16 cellular contexts compared by ENCODE assay signal in the genomic region with DNA sequence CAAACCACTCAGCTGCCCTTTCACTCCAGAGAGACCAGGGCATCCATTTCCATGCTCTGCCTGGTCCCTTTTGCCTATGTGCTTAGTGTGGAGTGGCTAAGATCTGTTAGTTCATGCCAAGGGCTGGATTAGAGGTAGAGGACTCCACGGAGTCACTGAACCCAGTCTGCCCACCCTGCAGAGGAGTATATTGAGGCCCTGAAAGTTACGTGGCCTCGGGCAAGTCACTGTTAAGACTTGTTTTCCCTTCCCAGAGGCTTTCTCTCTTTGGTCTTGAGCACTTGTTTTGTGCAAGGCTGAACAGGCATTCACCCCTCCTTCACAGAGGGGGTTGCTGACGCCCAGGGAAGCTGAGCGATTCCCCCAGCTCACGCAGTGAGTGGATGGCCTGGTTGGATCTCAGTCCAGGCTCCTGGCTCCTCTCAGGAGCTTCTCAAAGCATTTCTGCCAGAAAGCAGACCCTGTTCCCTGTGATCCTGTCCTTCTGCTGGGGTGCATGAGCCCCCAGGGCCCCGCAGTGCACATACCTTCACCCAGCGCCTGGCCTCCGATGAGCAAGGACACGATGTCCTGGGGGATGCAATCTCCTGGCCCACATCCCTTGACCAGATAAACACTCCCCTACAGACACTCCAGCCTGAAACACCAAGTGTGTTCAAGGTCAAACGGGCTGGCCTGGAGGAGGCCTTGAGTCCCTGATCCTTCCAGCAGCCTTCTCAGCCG.
DNase-seq lines count a peak whose midpoint lies in the region; ATAC-seq and TF ChIP-seq lines count a peak whose summit lies in the region.
"Had no signal": no experiment of that assay in that cellular context is flagged by ENCODE, and none has a peak within 500 bp of the region (broad histone marks: within the 10 kb centered on the region; RNA-seq: fewer than 3 reads in every experiment).

No MANE protein-coding gene starts in this region.

- H3K36me3 Mint-ChIP-seq in activated CD4-positive, alpha-beta T cell treated with anti-CD3 and anti-CD28 coated beads, Interleukin-2, amount 10 ng/mL, durations not matched to agents 7 days and 5 days (ENCODE audit: low read depth), result no peaks in the 10 kb centered on the region
- H3K36me3 Mint-ChIP-seq: CD4-positive, alpha-beta memory T cell had no signal

- no peaks in the 10 kb centered on the region for H3K9me3 Mint-ChIP-seq in activated CD4-positive, alpha-beta T cell treated with anti-CD3 and anti-CD28 coated beads, Interleukin-2, amount 10 ng/mL, durations not matched to agents 7 days and 5 days
- H3K9me3 Mint-ChIP-seq: CD4-positive, alpha-beta memory T cell; HFFc6 had no signal

- TF ChIP-seq CTCF in colonic mucosa (IDR thresholded peaks at IDR 0.05) (no peak), gastrocnemius medialis (IDR thresholded peaks at IDR 0.05 in 4 of 5, conservative IDR thresholded peaks at IDR 0.05 in 1 of 5) (no peak)

- in situ Hi-C loops in gastrocnemius medialis (cut with MboI; ENCODE audit: low sequenced_read_pairs in 4 of 4), result no loop called here

- CTCF ChIA-PET in activated CD4-positive, alpha-beta T cell treated with anti-CD3 and anti-CD28 coated beads, Interleukin-2, amount 10 ng/mL, durations not matched to agents 7 days and 5 days (lab: Charles Lee), result interaction anchor here (0.6 to 1.0 kb wide), 2 partner anchors 8 to 10 kb away, joined by 3 to 4 read pairs; no protein-coding TSS in a partner anchor

- H3K9me3 ChIP-seq in colonic mucosa (no peaks in the 10 kb centered on the region), gastrocnemius medialis (no peaks in the 10 kb centered on the region)

- POLR2A ChIA-PET in activated CD4-positive, alpha-beta T cell treated with anti-CD3 and anti-CD28 coated beads, Interleukin-2, amount 10 ng/mL, durations not matched to agents 7 days and 5 days (lab: Charles Lee), result no interaction called here

- H3K4me1 Mint-ChIP-seq in activated CD4-positive, alpha-beta T cell treated with anti-CD3 and anti-CD28 coated beads, Interleukin-2, amount 10 ng/mL, durations not matched to agents 7 days and 5 days, result peaks cover 2% of the 10 kb centered on the region

- H3K36me3 ChIP-seq in colonic mucosa (no peaks in the 10 kb centered on the region), gastrocnemius medialis (no peaks in the 10 kb centered on the region)

- H3K4me3 Mint-ChIP-seq in activated CD4-positive, alpha-beta T cell treated with anti-CD3 and anti-CD28 coated beads, Interleukin-2, amount 10 ng/mL, durations not matched to agents 7 days and 5 days, result no peak overlapping the region
- H3K4me3 Mint-ChIP-seq: HFFc6 had no signal

- H3K27me3 ChIP-seq in colonic mucosa, result peaks cover 23% of the 10 kb centered on the region
- no peaks in the 10 kb centered on the region for H3K27me3 ChIP-seq in gastrocnemius medialis

- DNase-seq in ELF-1 (ENCODE audit: low read depth, low spot score) (peak; percentile 37), colonic mucosa (no peak), left lobe of liver (ENCODE audit: low spot score) (no peak), gastrocnemius medialis (peak; percentile 44 to 77), NCI-H146 treated with DMSO at 0.1 percent for 48 hours (lab: John Stamatoyannopoulos, UW; ENCODE audit: unreplicated experiment) (no peak)
- DNase-seq in activated CD4-positive, alpha-beta T cell treated with anti-CD3 and anti-CD28 coated beads, Interleukin-2, amount 10 ng/mL, durations not matched to agents 7 days and 5 days, result no peak
- DNase-seq: CD4-positive, alpha-beta memory T cell; HFFc6; NCI-H146; NCI-H524; PC-3 had no signal

- H3K27me3 Mint-ChIP-seq in activated CD4-positive, alpha-beta T cell treated with anti-CD3 and anti-CD28 coated beads, Interleukin-2, amount 10 ng/mL, durations not matched to agents 7 days and 5 days, result peaks cover 32% of the 10 kb centered on the region

- H3K27ac Mint-ChIP-seq in activated CD4-positive, alpha-beta T cell treated with anti-CD3 and anti-CD28 coated beads, Interleukin-2, amount 10 ng/mL, durations not matched to agents 7 days and 5 days, result no peak overlapping the region
- H3K27ac Mint-ChIP-seq: CD4-positive, alpha-beta memory T cell had no signal

- H3K4me3 ChIP-seq in colonic mucosa (no peak overlapping the region), gastrocnemius medialis (no peak overlapping the region)
- H3K4me3 ChIP-seq: GM12878, lung had no signal

- intact Hi-C loops in colonic mucosa (cut with DNase I), result no loop called here
- intact Hi-C loops in gastrocnemius medialis (cut with DNase I; ENCODE audit: low total_unique reads), result loop anchor here (5.0 kb wide), 1 partner anchor 98 kb away; no protein-coding TSS in a partner anchor

- peaks cover 17% of the 10 kb centered on the region for H3K4me1 ChIP-seq in colonic mucosa
- peaks cover 26 to 31% of the 10 kb centered on the region in 2 donors for H3K4me1 ChIP-seq in gastrocnemius medialis

- ATAC-seq in left lobe of liver (peak; percentile 10), gastrocnemius medialis (peak; percentile 59 to 66), GM18873 (IDR thresholded peaks at IDR 0.05; ENCODE audit: low FRiP score, unreplicated experiment) (no peak), GM18861 (IDR thresholded peaks at IDR 0.05; ENCODE audit: unreplicated experiment) (no peak)
- ATAC-seq: GM12878, PC-3 had no signal

- no peak overlapping the region for H3K9ac ChIP-seq in colonic mucosa (ENCODE audit: low read depth in 2 of 2, low read length in 2 of 2)
- H3K9ac ChIP-seq: KMS-11 had no signal

- H3K27ac ChIP-seq in colonic mucosa (peak overlapping the region; percentile 39), gastrocnemius medialis (peak overlapping the region; percentile 39 to 72 (median 64))
- H3K27ac ChIP-seq: KMS-11 had no signal

- TF ChIP-seq POLR2A in gastrocnemius medialis (IDR thresholded peaks at IDR 0.05), result no peak

Comparison
In these comparisons a context has a peak if more than half of its experiments do, and no peak if none do; other contexts are left out.
1. DNase-seq: peak in ELF-1 (single experiment) and gastrocnemius medialis (2 of 2); none in colonic mucosa (single experiment), left lobe of liver (single experiment), activated CD4-positive, alpha-beta T cell treated with anti-CD3 and anti-CD28 coated beads, Interleukin-2, amount 10 ng/mL, durations not matched to agents 7 days and 5 days (single experiment) and NCI-H146 treated with DMSO at 0.1 percent for 48 hours (single experiment).
2. ATAC-seq: peak in left lobe of liver (single experiment) and gastrocnemius medialis (2 of 2); none in GM18873 (single experiment) and GM18861 (single experiment).